ENCODE assay signal across 11 cellular contexts in genomic region chrX:1533083-1533482, GRCh38. TPM values are rescaled to one million over a fixed set of nuclear protein-coding genes. Genes with fewer than 3 reads are reported as not detected.
"Had no signal": no experiment of that assay in that cellular context is flagged by ENCODE, and none has a peak within 500 bp of the region (broad histone marks: within the 10 kb centered on the region; RNA-seq: fewer than 3 reads in every experiment).

No MANE protein-coding gene starts in this region.

- H3K27ac ChIP-seq: cardiac muscle cell, pancreas, stomach, thoracic aorta, upper lobe of right lung had no signal

- H3K36me3 ChIP-seq: cardiac muscle cell, pancreas, stomach, thoracic aorta, upper lobe of right lung had no signal

- H3K27me3 ChIP-seq: cardiac muscle cell, pancreas, upper lobe of right lung had no signal

- DNase-seq: activated CD4-positive, alpha-beta T cell treated with anti-CD3 and anti-CD28 coated beads for 1 hour; activated naive CD4-positive, alpha-beta T cell treated with anti-CD3 and anti-CD28 coated beads, Interleukin-2, amount 50 U/mL, for 16 hours; activated T-cell treated with anti-CD3 and anti-CD28 coated beads, Interleukin-2, amount 50 U/mL, for 1 hour; islet precursor cell; pancreas; stomach; SW 1271 had no signal

- H3K4me3 ChIP-seq: cardiac muscle cell, pancreas, stomach, thoracic aorta, upper lobe of right lung had no signal

- H3K4me1 ChIP-seq: stomach, upper lobe of right lung had no signal

- ATAC-seq: pancreas, sciatic nerve, upper lobe of right lung had no signal

- H3K9me3 ChIP-seq: pancreas, stomach, thoracic aorta, upper lobe of right lung had no signal

RNA-seq across cellular contexts. Expression of gene P2RY8, which starts 3.9 kb away (rescaled TPM):
- total RNA-seq: cardiac muscle cell had no signal
- polyA plus RNA-seq: cardiac muscle cell had no signal
